ENCODE assay signal across 15 cellular contexts in genomic region chr5:59759600-59760357, GRCh38.
A peak's percentile ranks its signal among the peaks of the same experiment; 100 is the strongest.
DNase-seq lines count a peak whose midpoint lies in the region; ATAC-seq and TF ChIP-seq lines count a peak whose summit lies in the region.
"Had no signal": no experiment of that assay in that cellular context is flagged by ENCODE, and none has a peak within 500 bp of the region (broad histone marks: within the 10 kb centered on the region; RNA-seq: fewer than 3 reads in every experiment).

No MANE protein-coding gene starts in this region.

- peaks cover 5% of the 10 kb centered on the region for H3K4me1 Mint-ChIP-seq in type B pancreatic cell (ENCODE audit: unreplicated experiment)
- H3K4me1 Mint-ChIP-seq: naive thymus-derived CD4-positive, alpha-beta T cell had no signal

- no peak overlapping the region for H3K14ac ChIP-seq in neuronal stem cell (ENCODE audit: low read length)

- H3K9me3 ChIP-seq in OCI-LY7 (ENCODE audit: low read length): no peaks in the 10 kb centered on the region
- H3K9me3 ChIP-seq in neuronal stem cell (replicated peaks in 1 of 2; ENCODE audit: control insufficient read depth in 2 of 2, insufficient read depth in 1 of 2, low read depth in 1 of 2, low read length in 2 of 2): no peaks in the 10 kb centered on the region
- H3K9me3 ChIP-seq: spleen had no signal

- H3K27me3 ChIP-seq in neuronal stem cell (ENCODE audit: control insufficient read depth in 3 of 3, insufficient read depth in 3 of 3, low read depth in 1 of 3, low read length in 3 of 3): peaks cover 0 to 7% (median 0%) of the 10 kb centered on the region in 3 experiments
- H3K27me3 ChIP-seq: spleen had no signal

- ATAC-seq in GM19395 (IDR thresholded peaks at IDR 0.05; ENCODE audit: unreplicated experiment): no peak
- ATAC-seq in GM18505 (IDR thresholded peaks at IDR 0.05; ENCODE audit: unreplicated experiment): no peak
- ATAC-seq: Panc1 had no signal

- H3K4me2 ChIP-seq in OCI-LY7 (ENCODE audit: low read length) (no peak overlapping the region), neuronal stem cell (ENCODE audit: insufficient read depth, low read length, poor library complexity, severe bottlenecking) (no peak overlapping the region)

- H3K4ac ChIP-seq in neuronal stem cell (ENCODE audit: low read length): no peak overlapping the region

- H2BK120ac ChIP-seq in neuronal stem cell (ENCODE audit: low read depth, low read length): no peak overlapping the region

- H3K36me3 Mint-ChIP-seq in type B pancreatic cell: peaks cover 12% of the 10 kb centered on the region
- H3K36me3 Mint-ChIP-seq: naive thymus-derived CD4-positive, alpha-beta T cell had no signal

- peaks cover 15% of the 10 kb centered on the region for H3K4me1 ChIP-seq in OCI-LY7 (ENCODE audit: insufficient read depth, low read length, poor library complexity, severe bottlenecking)
- H3K4me1 ChIP-seq in neuronal stem cell (ENCODE audit: control insufficient read depth in 2 of 2, insufficient read depth in 1 of 2, low read depth in 1 of 2, low read length in 2 of 2): no peaks in the 10 kb centered on the region

- no peak overlapping the region for H3K9ac ChIP-seq in neuronal stem cell (ENCODE audit: low read depth, low read length, poor library complexity)

- no peak overlapping the region for H2AK5ac ChIP-seq in neuronal stem cell (ENCODE audit: low read depth, low read length)

- POLR2A ChIA-PET in OCI-LY7 (lab: Charles Lee): interaction anchor here (0.6 to 1.2 kb wide), 4 partner anchors 11 to 52 kb away, joined by 3 to 5 read pairs (median 4); no protein-coding TSS in a partner anchor

- H3K9me3 Mint-ChIP-seq in type B pancreatic cell: no peaks in the 10 kb centered on the region
- H3K9me3 Mint-ChIP-seq: H9, IgD-negative memory B cell had no signal

- intact Hi-C loops in OCI-LY7 (cut with micrococcal nuclease; ENCODE audit: unreplicated experiment): no loop called here

- H2BK15ac ChIP-seq in neuronal stem cell (ENCODE audit: low read length): no peak overlapping the region

- no peak overlapping the region for H3K27ac Mint-ChIP-seq in type B pancreatic cell
- H3K27ac Mint-ChIP-seq: naive thymus-derived CD4-positive, alpha-beta T cell had no signal

- no peak overlapping the region for H3K18ac ChIP-seq in neuronal stem cell (ENCODE audit: low read length)

- WGBS in neuronal stem cell (ENCODE audit: extremely low coverage in 2 of 2, insufficient read length in 2 of 2, insufficient replicate concordance in 1 of 2), 2 donors: no CpG with 5 or more reads among the region's 4 CpGs

- H2AFZ ChIP-seq in OCI-LY7 (ENCODE audit: low read length) (peak overlapping the region; percentile 18; the same call in 1 of the 2 replicates), neuronal stem cell (ENCODE audit: low read length) (peak overlapping the region; percentile 37)

- H3K23ac ChIP-seq in neuronal stem cell (ENCODE audit: low read depth, low read length, poor library complexity): no peak overlapping the region

- peak; percentile 60 for DNase-seq in ELR (ENCODE audit: low read depth)
- DNase-seq in OCI-LY7 (ENCODE audit: low spot score): no peak
- DNase-seq in epithelial cell of prostate (ENCODE audit: low read depth, low spot score): no peak
- no peak for DNase-seq in neuronal stem cell (ENCODE audit: low spot score)
- DNase-seq in type B pancreatic cell (ENCODE audit: extremely low spot score, unreplicated experiment): no peak
- no peak for DNase-seq in NCI-H1105 treated with DMSO at 0.1 percent for 48 hours (lab: John Stamatoyannopoulos, UW)
- DNase-seq: amniotic stem cell; H9; naive thymus-derived CD4-positive, alpha-beta T cell; NCI-H1930; spleen had no signal

- H4K91ac ChIP-seq in neuronal stem cell (ENCODE audit: low read depth, low read length, poor library complexity): no peak overlapping the region

- TF ChIP-seq POLR2A in GM18505 (IDR thresholded peaks at IDR 0.05; ENCODE audit: borderline replicate concordance, extremely low read depth, insufficient read depth, insufficient read length): no peak

- H3K27ac ChIP-seq in OCI-LY7 (ENCODE audit: low read depth, low read length, poor library complexity, severe bottlenecking) (no peak overlapping the region), epithelial cell of prostate (peak overlapping the region; percentile 67), neuronal stem cell (replicated peaks; ENCODE audit: low read length) (no peak overlapping the region)

- no peak overlapping the region for H2BK12ac ChIP-seq in neuronal stem cell (ENCODE audit: low read length)

- H3K36me3 ChIP-seq in OCI-LY7 (ENCODE audit: insufficient read depth, low read length) (no peaks in the 10 kb centered on the region), neuronal stem cell (replicated peaks in 1 of 2; ENCODE audit: control insufficient read depth in 2 of 2, insufficient read depth in 2 of 2, low read length in 2 of 2) (no peaks in the 10 kb centered on the region)
- H3K36me3 ChIP-seq: spleen had no signal

- CTCF ChIA-PET in OCI-LY7 (lab: Charles Lee; ENCODE audit: unreplicated experiment): no interaction called here

- no peak overlapping the region for H3K4me3 ChIP-seq in OCI-LY7 (ENCODE audit: low read depth, low read length, poor library complexity, severe bottlenecking)
- no peak overlapping the region for H3K4me3 ChIP-seq in neuronal stem cell (ENCODE audit: low read length in 2 of 2)
- H3K4me3 ChIP-seq: spleen had no signal

- BruUV-seq in OCI-LY7 (replicated peaks; lab: Mats Ljungman, UMichigan): no TSS peak

- H4K8ac ChIP-seq in neuronal stem cell (ENCODE audit: low read depth, low read length): no peak overlapping the region

- TF ChIP-seq CTCF in OCI-LY7 (conservative IDR thresholded peaks at IDR 0.05; ENCODE audit: low read length) (no peak), type B pancreatic cell (conservative IDR thresholded peaks at IDR 0.05) (no peak)

- no peaks in the 10 kb centered on the region for H4K20me1 ChIP-seq in OCI-LY7 (ENCODE audit: insufficient read depth, low read length)

- no peak overlapping the region for H3K4me3 Mint-ChIP-seq in type B pancreatic cell
- H3K4me3 Mint-ChIP-seq: H9; naive thymus-derived CD4-positive, alpha-beta T cell had no signal

- no peaks in the 10 kb centered on the region for H3K27me3 Mint-ChIP-seq in type B pancreatic cell
- H3K27me3 Mint-ChIP-seq: IgD-negative memory B cell had no signal

- no peaks in the 10 kb centered on the region for H3K79me1 ChIP-seq in neuronal stem cell (ENCODE audit: low read depth, low read length)

- H3K9me2 ChIP-seq in OCI-LY7 (ENCODE audit: insufficient read depth, low read length): no peaks in the 10 kb centered on the region

- H3K79me2 ChIP-seq in OCI-LY7 (ENCODE audit: insufficient read depth, low read depth, low read length): no peaks in the 10 kb centered on the region

- no peak overlapping the region for H2BK5ac ChIP-seq in neuronal stem cell (ENCODE audit: low read length)
